Comparison of ENCODE assay signal across 1 cellular context in genomic region chr2:26033769-26034596, GRCh38.
TF ChIP-seq lines count a peak whose summit lies in the region.

Gene RAB10 (plus strand): TSS chr2:26034084. CDS start chr2:26034609, 525 bp downstream.

TF ChIP-seq in K562, 482 proteins besides CTCF, POLR2A, EP300 and RAD21 (continued from another document and continues in another):
- TF ChIP-seq TRIM28 (IDR thresholded peaks at IDR 0.05) = 0 out of 2 replicates have a peak, but pooled peaks have one; percentile 21
- TF ChIP-seq POLR2AphosphoS5 (IDR thresholded peaks at IDR 0.05; ENCODE audit: control insufficient read depth, insufficient read depth, low read depth, low read length) = peak; percentile 76
- peak; percentile 75; the same call in 1 of the 2 replicates for TF ChIP-seq LCOR (CRISPR knock-in tag; IDR thresholded peaks at IDR 0.05)
- TF ChIP-seq ZNF445 (CRISPR knock-in tag; IDR thresholded peaks at IDR 0.05; ENCODE audit: low read depth) = no peak
- TF ChIP-seq BHLHE40 (IDR thresholded peaks at IDR 0.05; ENCODE audit: low read length) = peak; percentile 73; the same call in 1 of the 2 replicates
- no peak for TF ChIP-seq SFPQ (IDR thresholded peaks at IDR 0.05; ENCODE audit: low read depth, low read length)
- no peak for TF ChIP-seq FOXA3 (CRISPR knock-in tag; conservative IDR thresholded peaks at IDR 0.05 in 1 of 2, IDR thresholded peaks at IDR 0.05 in 1 of 2)
- no peak for TF ChIP-seq ZNF778 (CRISPR knock-in tag; IDR thresholded peaks at IDR 0.05)
- peak in 1 of 2 experiments; percentile 68; a peak in 1 of 4 replicates for TF ChIP-seq SRF (CRISPR knock-in tag; IDR thresholded peaks at IDR 0.05)
- TF ChIP-seq RB1 (IDR thresholded peaks at IDR 0.05; ENCODE audit: low read depth) = peak; percentile 53
- peak; percentile 80 for TF ChIP-seq KDM5B (IDR thresholded peaks at IDR 0.05; ENCODE audit: insufficient replicate concordance, low read depth, low read length)
- no peak for TF ChIP-seq EHMT2 (IDR thresholded peaks at IDR 0.05)
- TF ChIP-seq TBP (optimal IDR thresholded peaks at IDR 0.05; ENCODE audit: low read depth, low read length) = peak; percentile 85
- TF ChIP-seq PTRF (tag; IDR thresholded peaks at IDR 0.05) = no peak
- TF ChIP-seq PHF8 (IDR thresholded peaks at IDR 0.05; ENCODE audit: borderline replicate concordance, low read length) = peak; percentile 89
- TF ChIP-seq DLX4 (CRISPR knock-in tag; IDR thresholded peaks at IDR 0.05) = no peak
- TF ChIP-seq NCOA1 (IDR thresholded peaks at IDR 0.05; ENCODE audit: low read depth) = no peak
- TF ChIP-seq TGIF2 (CRISPR knock-in tag; IDR thresholded peaks at IDR 0.05) = no peak
- TF ChIP-seq BRCA1 (IDR thresholded peaks at IDR 0.05) = no peak
- no peak for TF ChIP-seq BRCA1 (CRISPR knock-in tag; IDR thresholded peaks at IDR 0.05)
- no peak for TF ChIP-seq ZNF318 (IDR thresholded peaks at IDR 0.05; ENCODE audit: borderline replicate concordance in 1 of 2, low read depth in 1 of 2)
- TF ChIP-seq, protein P1, sequence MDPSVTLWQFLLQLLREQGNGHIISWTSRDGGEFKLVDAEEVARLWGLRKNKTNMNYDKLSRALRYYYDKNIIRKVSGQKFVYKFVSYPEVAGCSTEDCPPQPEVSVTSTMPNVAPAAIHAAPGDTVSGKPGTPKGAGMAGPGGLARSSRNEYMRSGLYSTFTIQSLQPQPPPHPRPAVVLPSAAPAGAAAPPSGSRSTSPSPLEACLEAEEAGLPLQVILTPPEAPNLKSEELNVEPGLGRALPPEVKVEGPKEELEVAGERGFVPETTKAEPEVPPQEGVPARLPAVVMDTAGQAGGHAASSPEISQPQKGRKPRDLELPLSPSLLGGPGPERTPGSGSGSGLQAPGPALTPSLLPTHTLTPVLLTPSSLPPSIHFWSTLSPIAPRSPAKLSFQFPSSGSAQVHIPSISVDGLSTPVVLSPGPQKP (CRISPR knock-in tag; IDR thresholded peaks at IDR 0.05) = no peak
- TF ChIP-seq FOXJ3 (CRISPR knock-in tag; IDR thresholded peaks at IDR 0.05) = no peak
- TF ChIP-seq BRD4 (IDR thresholded peaks at IDR 0.05) = peak; percentile 94
- peak; percentile 80; the same call in 1 of the 2 replicates for TF ChIP-seq GABPB1 (CRISPR knock-in tag; IDR thresholded peaks at IDR 0.05)
- TF ChIP-seq ZBTB26 (CRISPR knock-in tag; IDR thresholded peaks at IDR 0.05) = 0 out of 2 replicates have a peak, but pooled peaks have one; percentile 35
- no peak for TF ChIP-seq ZNF174 (CRISPR knock-in tag; IDR thresholded peaks at IDR 0.05)
- 0 out of 2 replicates have a peak, but pooled peaks have one; percentile 4 for TF ChIP-seq ZNF431 (CRISPR knock-in tag; IDR thresholded peaks at IDR 0.05)
- TF ChIP-seq ARID1B (IDR thresholded peaks at IDR 0.05) = peak; percentile 39; the same call in 1 of the 2 replicates
- peak; percentile 49; the same call in 1 of the 2 replicates for TF ChIP-seq GABPA (tag; conservative IDR thresholded peaks at IDR 0.05; ENCODE audit: low read depth)
- TF ChIP-seq ZNF511 (CRISPR knock-in tag; IDR thresholded peaks at IDR 0.05) = peak; percentile 71
- no peak for TF ChIP-seq TARDBP (IDR thresholded peaks at IDR 0.05)
- TF ChIP-seq KDM4B (IDR thresholded peaks at IDR 0.05; ENCODE audit: borderline replicate concordance in 2 of 2, low read depth in 1 of 2) = peak in 1 of 2 experiments; percentile 89; a peak in 2 of 4 replicates
- TF ChIP-seq ZSCAN32 (CRISPR knock-in tag; IDR thresholded peaks at IDR 0.05) = peak; percentile 13; the same call in 1 of the 2 replicates
- TF ChIP-seq ELF2 (CRISPR knock-in tag; IDR thresholded peaks at IDR 0.05) = no peak
- peak; percentile 83; the same call in 1 of the 2 replicates for TF ChIP-seq ZBTB49 (CRISPR knock-in tag; IDR thresholded peaks at IDR 0.05; ENCODE audit: borderline replicate concordance)
- 0 out of 2 replicates have a peak, but pooled peaks have one; percentile 70 for TF ChIP-seq PHB (CRISPR knock-in tag; IDR thresholded peaks at IDR 0.05)
- TF ChIP-seq ZNF354B (CRISPR knock-in tag; IDR thresholded peaks at IDR 0.05) = no peak
- peak; percentile 63 for TF ChIP-seq SP1 (CRISPR knock-in tag; IDR thresholded peaks at IDR 0.05)
- TF ChIP-seq THAP12 (CRISPR knock-in tag; IDR thresholded peaks at IDR 0.05) = peak; percentile 85
- TF ChIP-seq, protein P2, sequence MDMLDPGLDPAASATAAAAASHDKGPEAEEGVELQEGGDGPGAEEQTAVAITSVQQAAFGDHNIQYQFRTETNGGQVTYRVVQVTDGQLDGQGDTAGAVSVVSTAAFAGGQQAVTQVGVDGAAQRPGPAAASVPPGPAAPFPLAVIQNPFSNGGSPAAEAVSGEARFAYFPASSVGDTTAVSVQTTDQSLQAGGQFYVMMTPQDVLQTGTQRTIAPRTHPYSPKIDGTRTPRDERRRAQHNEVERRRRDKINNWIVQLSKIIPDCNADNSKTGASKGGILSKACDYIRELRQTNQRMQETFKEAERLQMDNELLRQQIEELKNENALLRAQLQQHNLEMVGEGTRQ (CRISPR knock-in tag; IDR thresholded peaks at IDR 0.05) = no peak
- TF ChIP-seq PML (IDR thresholded peaks at IDR 0.05; ENCODE audit: low read length) = peak; percentile 76; the same call in 1 of the 2 replicates
- peak; percentile 73; the same call in 1 of the 2 replicates for TF ChIP-seq CHCHD3 (CRISPR knock-in tag; IDR thresholded peaks at IDR 0.05)
- TF ChIP-seq PRMT5 (CRISPR knock-in tag; IDR thresholded peaks at IDR 0.05) = no peak
- peak; percentile 57; the same call in 1 of the 2 replicates for TF ChIP-seq ZNF766 (CRISPR knock-in tag; conservative IDR thresholded peaks at IDR 0.05)
- no peak; the same call in 1 of the 2 replicates for TF ChIP-seq CHD2 (IDR thresholded peaks at IDR 0.05; ENCODE audit: low read depth, low read length)
- no peak for TF ChIP-seq ARNT (IDR thresholded peaks at IDR 0.05)
- no peak for TF ChIP-seq ZNF57 (CRISPR knock-in tag; IDR thresholded peaks at IDR 0.05)
- no peak for TF ChIP-seq NFE2L1 (tag; IDR thresholded peaks at IDR 0.05; ENCODE audit: borderline replicate concordance, low read depth)
